In the genomic region with DNA sequence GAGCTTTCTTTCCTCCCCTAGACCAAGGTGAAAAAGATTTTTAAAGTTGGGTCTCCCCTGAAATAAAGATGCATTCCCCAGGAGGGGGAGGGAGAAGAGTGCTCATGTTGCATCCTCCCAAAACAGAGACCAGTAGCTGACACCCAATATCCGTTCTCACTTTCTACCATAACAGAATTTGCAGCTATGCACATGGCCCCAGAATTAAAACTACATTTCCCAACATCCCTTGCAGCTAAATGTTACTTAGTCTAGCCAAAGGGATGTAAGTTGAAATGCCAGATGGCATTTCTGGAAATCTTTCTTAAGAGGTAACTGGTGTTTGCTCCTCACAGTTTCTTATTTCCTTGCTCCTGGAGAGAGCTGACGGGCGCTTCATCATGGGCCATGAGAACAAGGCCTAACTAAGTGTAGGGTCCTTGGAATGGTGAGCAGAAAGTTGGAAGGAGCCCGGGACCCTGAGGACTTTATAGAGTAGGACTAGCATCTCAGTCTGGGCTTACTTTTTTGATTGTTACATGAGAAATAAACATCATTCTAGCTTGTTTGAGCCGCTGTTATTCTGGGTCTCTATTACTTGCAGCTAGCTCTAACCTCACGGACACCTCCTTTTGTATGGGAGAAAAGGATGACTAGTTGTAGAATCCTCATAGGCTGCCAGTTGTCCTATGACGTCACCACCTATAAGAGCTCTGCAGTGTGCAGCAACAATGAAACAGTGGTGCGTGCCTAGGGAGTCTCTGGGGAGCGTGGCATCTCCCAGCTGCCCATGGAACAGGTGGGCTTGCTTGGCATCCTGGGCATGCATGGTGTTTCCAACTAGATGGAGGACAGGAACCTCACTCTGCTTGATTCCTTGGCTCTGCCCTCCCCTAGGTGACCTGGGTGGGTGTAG, we compare ENCODE assay signal across 25 cellular contexts. TPM values are rescaled to one million over a fixed set of nuclear protein-coding genes. Genes with fewer than 3 reads are reported as not detected.
DNase-seq lines count a peak whose midpoint lies in the region; ATAC-seq, FAIRE-seq and TF ChIP-seq lines count a peak whose summit lies in the region.
"Had no signal": no experiment of that assay in that cellular context is flagged by ENCODE, and none has a peak within 500 bp of the region (broad histone marks: within the 10 kb centered on the region; RNA-seq: fewer than 3 reads in every experiment).

No MANE protein-coding gene starts in this region.

- H3K4me3 Mint-ChIP-seq in natural killer cell, result no peak overlapping the region
- H3K4me3 Mint-ChIP-seq: activated CD4-positive, alpha-beta T cell treated with anti-CD3 and anti-CD28 coated beads for 36 hours; activated naive CD8-positive, alpha-beta T cell treated with anti-CD3 and anti-CD28 coated beads, Interleukin-2, amount 10 ng/mL, durations not matched to agents 7 days and 5 days; activated T-cell treated with anti-CD3 and anti-CD28 coated beads, Interleukin-2, amount 50 U/mL, for 24 hours; CD14-positive monocyte; H9; naive B cell had no signal

- no peak overlapping the region for H2BK120ac ChIP-seq in H1 (replicated peaks; ENCODE audit: low read depth, low read length)

- H4K8ac ChIP-seq in H1 (ENCODE audit: extremely low read depth, insufficient read depth, low read length), result no peak overlapping the region

- H3K79me1 ChIP-seq in H1 (ENCODE audit: low read depth, low read length), result no peaks in the 10 kb centered on the region

- no peak overlapping the region for H3K56ac ChIP-seq in H1 (replicated peaks; ENCODE audit: insufficient read length, low read depth, low read length)

- DNase-seq in A549 (ENCODE audit: low read depth in 1 of 2, low spot score in 1 of 2) (peak in 1 of 2 experiments; percentile 13), GM12865 (ENCODE audit: low read depth) (peak; percentile 29), NCI-H524 (lab: John Stamatoyannopoulos, UW) (peak; percentile 57 to 72), H1 (ENCODE audit: low read depth in 1 of 2, low spot score in 2 of 2) (peak in 1 of 2 experiments; percentile 42), cardiac septum (ENCODE audit: low spot score) (no peak), natural killer cell (no peak)
- DNase-seq: activated CD4-positive, alpha-beta T cell treated with anti-CD3 and anti-CD28 coated beads for 36 hours; activated gamma-delta T cell; activated naive CD8-positive, alpha-beta T cell treated with anti-CD3 and anti-CD28 coated beads, Interleukin-2, amount 10 ng/mL, durations not matched to agents 7 days and 5 days; activated T-cell treated with anti-CD3 and anti-CD28 coated beads, Interleukin-2, amount 50 U/mL, for 24 hours; caudate nucleus; H9; left lung; naive B cell; NCI-H1417; NCI-H2029 treated with DMSO at 0.1 percent for 48 hours; NCI-H526 treated with DMSO at 0.1 percent for 48 hours; nucleus accumbens; stimulated activated naive CD4-positive, alpha-beta T cell treated with Interleukin-2 at 50 U/mL for 16 hours; T-helper 2 cell had no signal

- H3K9me3 ChIP-seq in A549 (no peaks in the 10 kb centered on the region), H1 (ENCODE audit: insufficient read depth in 2 of 2, low read depth in 1 of 2, low read length in 1 of 2) (no peaks in the 10 kb centered on the region)

- peak; percentile 30 to 36; a peak in 3 of 6 replicates for ATAC-seq in A549
- no peak for ATAC-seq in GM21619 (IDR thresholded peaks at IDR 0.05; ENCODE audit: unreplicated experiment)
- no peak for ATAC-seq in natural killer cell
- ATAC-seq in GM21423 (IDR thresholded peaks at IDR 0.05; ENCODE audit: unreplicated experiment), result no peak
- ATAC-seq: activated CD4-positive, alpha-beta T cell treated with anti-CD3 and anti-CD28 coated beads for 36 hours; left lung; SK-N-SH treated with all-trans-retinoic acid at 6 μM for 48 hours had no signal

- no peaks in the 10 kb centered on the region for H3K27me3 ChIP-seq in H1 (replicated peaks in 1 of 4; ENCODE audit: control insufficient read depth in 3 of 4, extremely low read depth in 1 of 4, insufficient read depth in 3 of 4, low read length in 3 of 4)
- H3K27me3 ChIP-seq: left lung had no signal

- no peak overlapping the region for H3K23ac ChIP-seq in H1 (ENCODE audit: insufficient read length)

- CTCF ChIA-PET in A549 (lab: Yijun Ruan, JAX), result interaction anchor here (0.6 to 1.4 kb wide), 2 partner anchors 36 to 440 kb away, joined by 4 to 5 read pairs; no protein-coding TSS in a partner anchor
- CTCF ChIA-PET in H1 (lab: Charles Lee; ENCODE audit: partially characterized antibody), result interaction anchor here (0.9 to 1.6 kb wide), 4 partner anchors 9 to 77 kb away, joined by 3 to 5 read pairs (median 4); no protein-coding TSS in a partner anchor

- H2BK5ac ChIP-seq in H1 (ENCODE audit: low read depth, low read length), result no peak overlapping the region

- no peak overlapping the region for H3K27ac ChIP-seq in A549
- no peak overlapping the region for H3K27ac ChIP-seq in H1 (ENCODE audit: low read depth, low read length)
- H3K27ac ChIP-seq: left lung had no signal

- no peak overlapping the region for H2BK12ac ChIP-seq in H1 (ENCODE audit: low read depth, low read length)

- H2BK20ac ChIP-seq in H1 (ENCODE audit: low read length), result no peak overlapping the region

- H3K79me2 ChIP-seq in H1 (ENCODE audit: control insufficient read depth in 1 of 2, insufficient read depth in 2 of 2, low read length in 2 of 2), result no peaks in the 10 kb centered on the region

- no peak overlapping the region for H2BK15ac ChIP-seq in H1 (ENCODE audit: low read length)

- peaks cover 6% of the 10 kb centered on the region; the same call in 2 of the 3 replicates for H3K4me1 ChIP-seq in A549
- H3K4me1 ChIP-seq in H1 (replicated peaks in 1 of 4; ENCODE audit: control insufficient read depth in 3 of 4, insufficient read depth in 4 of 4, low read length in 3 of 4), result no peaks in the 10 kb centered on the region

- H2AFZ ChIP-seq in H1 (ENCODE audit: low read length), result peak overlapping the region; percentile 57; the same call in 1 of the 2 replicates

- H3K18ac ChIP-seq in H1 (ENCODE audit: extremely low read depth, low read length), result no peak overlapping the region

- no peak overlapping the region for H3K4ac ChIP-seq in H1 (replicated peaks; ENCODE audit: insufficient read length, low read depth, low read length)

- H3K4me3 ChIP-seq in A549 (no peak overlapping the region), GM12865 (ENCODE audit: low read depth, low read length) (no peak overlapping the region), H1 (ENCODE audit: extremely low read depth in 1 of 4, insufficient read depth in 2 of 4, low read depth in 3 of 4, low read length in 4 of 4) (no peak overlapping the region)
- H3K4me3 ChIP-seq: left lung had no signal

- TF ChIP-seq POLR2A in A549 (IDR thresholded peaks at IDR 0.05; ENCODE audit: low read length) (no peak), H1 (IDR thresholded peaks at IDR 0.05; ENCODE audit: control extremely low read depth in 1 of 2, low read depth in 2 of 2, low read length in 2 of 2) (no peak)

- no peaks in the 10 kb centered on the region for H3K36me3 Mint-ChIP-seq in natural killer cell
- H3K36me3 Mint-ChIP-seq: activated naive CD8-positive, alpha-beta T cell treated with anti-CD3 and anti-CD28 coated beads, Interleukin-2, amount 10 ng/mL, durations not matched to agents 7 days and 5 days; CD14-positive monocyte; naive B cell had no signal

- no peak overlapping the region for H2AK5ac ChIP-seq in H1 (ENCODE audit: low read depth, low read length)

- no peak for TF ChIP-seq EP300 in A549 (IDR thresholded peaks at IDR 0.05)
- no peak for TF ChIP-seq EP300 in H1 (IDR thresholded peaks at IDR 0.05; ENCODE audit: borderline replicate concordance in 1 of 2, low read depth in 2 of 2, low read length in 2 of 2)

- no peak overlapping the region for H3K14ac ChIP-seq in H1 (ENCODE audit: insufficient read length)

- H3K27ac Mint-ChIP-seq in natural killer cell, result no peak overlapping the region
- H3K27ac Mint-ChIP-seq: activated CD4-positive, alpha-beta T cell treated with anti-CD3 and anti-CD28 coated beads for 36 hours; activated naive CD8-positive, alpha-beta T cell treated with anti-CD3 and anti-CD28 coated beads, Interleukin-2, amount 10 ng/mL, durations not matched to agents 7 days and 5 days; activated T-cell treated with anti-CD3 and anti-CD28 coated beads, Interleukin-2, amount 50 U/mL, for 24 hours; H9 had no signal

- H3K27me3 Mint-ChIP-seq in natural killer cell (ENCODE audit: low read depth in 2 of 2), result peaks cover 7 to 12% of the 10 kb centered on the region in 2 donors
- H3K27me3 Mint-ChIP-seq: activated T-cell treated with anti-CD3 and anti-CD28 coated beads, Interleukin-2, amount 50 U/mL, for 24 hours; naive B cell had no signal

- FAIRE-seq in A549 (lab: Jason Lieb, UNC), result no peak
- no peak for FAIRE-seq in H1 (lab: Jason Lieb, UNC)
- FAIRE-seq: astrocyte had no signal

- H3K9ac ChIP-seq in H1 (replicated peaks in 1 of 4; ENCODE audit: extremely low read depth in 1 of 4, low read depth in 3 of 4, low read length in 3 of 4), result no peak overlapping the region

- H4K91ac ChIP-seq in H1 (replicated peaks; ENCODE audit: insufficient read length, low read length), result no peak overlapping the region

- H3K23me2 ChIP-seq in H1 (ENCODE audit: low read depth, low read length), result no peaks in the 10 kb centered on the region; the same call in 1 of the 2 replicates

- POLR2A ChIA-PET in A549 (lab: Yijun Ruan, JAX), result interaction anchor here (0.6 kb wide), 1 partner anchor 46 kb away, joined by 3 read pairs; the partner anchor contains the start of gene EXOC6
- POLR2A ChIA-PET in H1 (lab: Charles Lee; ENCODE audit: partially characterized antibody), result no interaction called here

- H3K4me2 ChIP-seq in A549, result no peak overlapping the region
- no peak overlapping the region for H3K4me2 ChIP-seq in H1 (ENCODE audit: insufficient read depth in 1 of 2, low read depth in 2 of 2, low read length in 2 of 2)

- intact Hi-C loops in cardiac septum (cut with DNase I) (no loop called here), natural killer cell (cut with micrococcal nuclease) (no loop called here)

- TF ChIP-seq CTCF in A549 (IDR thresholded peaks at IDR 0.05) (no peak), GM12865 (IDR thresholded peaks at IDR 0.05; ENCODE audit: insufficient read depth, low read depth, low read length, missing control alignments) (no peak), H1 (IDR thresholded peaks at IDR 0.05; ENCODE audit: control extremely low read depth in 1 of 3, insufficient read depth in 1 of 3, low read depth in 1 of 3, low read length in 3 of 3) (no peak), natural killer cell (IDR thresholded peaks at IDR 0.05) (no peak)

- no peaks in the 10 kb centered on the region for H3K36me3 ChIP-seq in H1 (ENCODE audit: control insufficient read depth in 2 of 4, insufficient read depth in 4 of 4, low read length in 3 of 4)
- H3K36me3 ChIP-seq: left lung had no signal

- TF ChIP-seq RAD21 in A549 (conservative IDR thresholded peaks at IDR 0.05 in 1 of 2, IDR thresholded peaks at IDR 0.05 in 1 of 2) (no peak), H1 (IDR thresholded peaks at IDR 0.05 in 1 of 2, conservative IDR thresholded peaks at IDR 0.05 in 1 of 2; ENCODE audit: low read depth in 2 of 2, low read length in 2 of 2) (no peak)

- no peaks in the 10 kb centered on the region for H3K4me1 Mint-ChIP-seq in natural killer cell
- H3K4me1 Mint-ChIP-seq: activated CD4-positive, alpha-beta T cell treated with anti-CD3 and anti-CD28 coated beads for 36 hours; activated naive CD8-positive, alpha-beta T cell treated with anti-CD3 and anti-CD28 coated beads, Interleukin-2, amount 10 ng/mL, durations not matched to agents 7 days and 5 days had no signal

- H3K9me3 Mint-ChIP-seq in natural killer cell, result no peaks in the 10 kb centered on the region
- H3K9me3 Mint-ChIP-seq: activated naive CD8-positive, alpha-beta T cell treated with anti-CD3 and anti-CD28 coated beads, Interleukin-2, amount 10 ng/mL, durations not matched to agents 7 days and 5 days; activated T-cell treated with anti-CD3 and anti-CD28 coated beads, Interleukin-2, amount 50 U/mL, for 24 hours; naive B cell had no signal

- no peak overlapping the region for H4K5ac ChIP-seq in H1 (ENCODE audit: insufficient read length, low read depth, low read length)

- 76% methylated on average over 9 of the region's 9 CpGs for WGBS in A549 (ENCODE audit: missing lambda C conversion rate)
- WGBS in H1 (ENCODE audit: extremely low coverage in 1 of 2, insufficient coverage in 1 of 2, insufficient read length in 1 of 2, insufficient replicate concordance in 2 of 2, low coverage in 1 of 2, low lambda C conversion rate in 2 of 2, missing lambda C conversion rate in 1 of 2), 2 experiments, result 80% methylated on average over 9 of the region's 9 CpGs; no CpG with 5 or more reads in 1 of the 2 experiments

- no peaks in the 10 kb centered on the region for H4K20me1 ChIP-seq in H1 (replicated peaks in 1 of 2; ENCODE audit: control insufficient read depth in 1 of 2, insufficient read depth in 2 of 2, low read length in 2 of 2)

RNA-seq across cellular contexts. Expression of gene EXOC6, which starts 46.1 kb away (rescaled TPM):
- polyA plus RNA-seq in A549 (2011; rRNA removed) (48.5 and 50.4 TPM in 2 replicates), A549 (2017; fragmentation: RNase III; extraction: RNeasy Plus Mini Kit Qiagen cat#74134 plus additional on column Dnase treatment) (16.8 to 20.2 TPM (median 17.3 TPM) in 3 replicates), H1 (2011; rRNA removed) (0.80 and 1.7 TPM in 2 replicates)
- polyA plus RNA-seq in A549 (2012; cell fraction: cytosol; rRNA removed), result 4.4 TPM in 2 replicates
- 3.2 and 4.0 TPM in 2 replicates for polyA plus RNA-seq in A549 (2012; cell fraction: nucleus; rRNA removed)
- 50.9 and 65.8 TPM in 2 replicates for polyA minus RNA-seq in A549 (2011; rRNA and poly(A)+ RNA removed)
- total RNA-seq in H1 (2021; fragmentation: NEBNext Ultra II Directional; extraction: Animal tissue kit (Norgen Biotek cat#: 25700)), result 3.9 and 4.5 TPM in 2 replicates
- polyA plus RNA-seq in H1 (2011; cell fraction: cytosol; rRNA removed), result 2.0 TPM
- polyA plus RNA-seq in H1 (2011; cell fraction: nucleus; rRNA removed), result 0.61 TPM
- 3.0 to 9.3 TPM (median 6.3 TPM) in 4 replicates for polyA plus RNA-seq in H1 (2012, experiment 1 of 2)
- polyA plus RNA-seq in H1 (2012, experiment 2 of 2), result 0.24 TPM
- polyA plus RNA-seq in H1 (2013, experiment 1 of 2), result 6.0 TPM
- polyA plus RNA-seq in H1 (2013, experiment 2 of 2), result 4.1 TPM
- 2.6 and 15.1 TPM in 2 replicates for polyA minus RNA-seq in H1 (2011; rRNA and poly(A)+ RNA removed)
- 2.9 TPM for polyA minus RNA-seq in H1 (2011; cell fraction: cytosol; rRNA and poly(A)+ RNA removed)
- 14.5 TPM for polyA minus RNA-seq in H1 (2011; cell fraction: nucleus; rRNA and poly(A)+ RNA removed)
- total RNA-seq in cardiac septum (9.9 TPM), natural killer cell (10 to 100 TPM; 12.1 to 18.2 (median 16.1) TPM)

Comparison
In these comparisons a context has a peak if more than half of its experiments do, and no peak if none do; other contexts are left out.
1. ATAC-seq: peak in A549 (2 of 2); none in GM21619 (single experiment), natural killer cell (0 of 3) and GM21423 (single experiment).
2. DNase-seq: peak in GM12865 (single experiment) and NCI-H524 (2 of 2); none in cardiac septum (single experiment) and natural killer cell (single experiment).